ENCODE assay signal across 9 cellular contexts in the genomic region with DNA sequence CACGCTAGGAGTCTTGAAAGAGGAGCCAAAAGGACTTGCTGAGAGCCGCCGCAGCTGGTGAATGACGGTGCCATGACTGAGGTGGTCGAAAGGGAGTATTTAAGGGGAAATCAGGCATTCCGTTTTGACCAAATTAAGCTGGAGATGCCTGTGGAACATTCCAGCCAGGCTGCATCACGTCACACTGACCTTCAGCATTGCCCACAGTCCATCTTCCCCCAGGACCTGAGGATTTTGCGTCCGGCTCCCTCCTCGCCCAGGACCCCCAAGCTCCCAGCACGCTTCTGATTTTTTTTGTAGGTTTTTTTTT. TPM values are rescaled to one million over a fixed set of nuclear protein-coding genes. Genes with fewer than 3 reads are reported as not detected.
DNase-seq lines count a peak whose midpoint lies in the region; ATAC-seq and TF ChIP-seq lines count a peak whose summit lies in the region.
"Had no signal": no experiment of that assay in that cellular context is flagged by ENCODE, and none has a peak within 500 bp of the region (broad histone marks: within the 10 kb centered on the region; RNA-seq: fewer than 3 reads in every experiment).

No MANE protein-coding gene starts in this region.

- H3K4me1 ChIP-seq in lower lobe of right lung (peaks cover 18% of the 10 kb centered on the region), thymus (ENCODE audit: control insufficient read depth, insufficient read depth, low read length) (peaks cover 11% of the 10 kb centered on the region)

- H3K4me1 Mint-ChIP-seq in activated CD8-positive, alpha-beta memory T cell treated with anti-CD3 and anti-CD28 coated beads, Interleukin-2, amount 10 ng/mL, durations not matched to agents 7 days and 5 days: peaks cover 15% of the 10 kb centered on the region

- no peaks in the 10 kb centered on the region for H3K9me3 Mint-ChIP-seq in activated CD8-positive, alpha-beta memory T cell treated with anti-CD3 and anti-CD28 coated beads, Interleukin-2, amount 10 ng/mL, durations not matched to agents 7 days and 5 days (ENCODE audit: low read depth)

- peak overlapping the region; percentile 61 for H3K4me3 ChIP-seq in lower lobe of right lung
- peak overlapping the region; percentile 58 for H3K4me3 ChIP-seq in thymus (ENCODE audit: low read length)

- H3K4me3 Mint-ChIP-seq in activated CD8-positive, alpha-beta memory T cell treated with anti-CD3 and anti-CD28 coated beads, Interleukin-2, amount 10 ng/mL, durations not matched to agents 7 days and 5 days: peak overlapping the region; percentile 64

- intact Hi-C loops in lower lobe of right lung (cut with DNase I): no loop called here

- CTCF ChIA-PET in activated CD8-positive, alpha-beta memory T cell treated with anti-CD3 and anti-CD28 coated beads, Interleukin-2, amount 10 ng/mL, durations not matched to agents 7 days and 5 days (lab: Charles Lee): interaction anchor here (0.7 to 4.4 kb wide), 5 partner anchors 9 to 103 kb away, joined by 3 to 36 read pairs (median 4); partner anchors contain the start of gene KDELR1

- TF ChIP-seq CTCF in lower lobe of right lung (IDR thresholded peaks at IDR 0.05): no peak

- H3K27me3 Mint-ChIP-seq in activated CD8-positive, alpha-beta memory T cell treated with anti-CD3 and anti-CD28 coated beads, Interleukin-2, amount 10 ng/mL, durations not matched to agents 7 days and 5 days: no peaks in the 10 kb centered on the region

- H3K36me3 ChIP-seq in lower lobe of right lung: peaks cover 32% of the 10 kb centered on the region
- H3K36me3 ChIP-seq in thymus (ENCODE audit: control insufficient read depth, insufficient read depth): peaks cover 36% of the 10 kb centered on the region

- H3K27me3 ChIP-seq in lower lobe of right lung (ENCODE audit: low read depth) (no peaks in the 10 kb centered on the region), thymus (ENCODE audit: control insufficient read depth, insufficient read depth) (no peaks in the 10 kb centered on the region)

- H3K9me3 ChIP-seq in lower lobe of right lung (no peaks in the 10 kb centered on the region), thymus (ENCODE audit: control insufficient read depth) (no peaks in the 10 kb centered on the region)

- no peak for ATAC-seq in activated CD8-positive, alpha-beta memory T cell treated with anti-CD3 and anti-CD28 coated beads, Interleukin-2, amount 10 ng/mL, durations not matched to agents 7 days and 5 days
- ATAC-seq in lower lobe of right lung (no peak), GM21786 (IDR thresholded peaks at IDR 0.05; ENCODE audit: unreplicated experiment) (no peak)

- 53% methylated on average over 11 of the region's 11 CpGs for WGBS in thymus

- DNase-seq in activated CD8-positive, alpha-beta memory T cell treated with anti-CD3 and anti-CD28 coated beads, Interleukin-2, amount 10 ng/mL, durations not matched to agents 7 days and 5 days: no peak
- no peak for DNase-seq in activated CD8-positive, alpha-beta memory T cell treated with anti-CD3 and anti-CD28 coated beads, Interleukin-2, amount 50 U/mL, for 48 hours
- peak; percentile 71 for DNase-seq in astrocyte of the hippocampus (ENCODE audit: low read depth, low spot score)
- DNase-seq in lower lobe of right lung: no peak
- no peak for DNase-seq in GDM1 (lab: John Stamatoyannopoulos, UW)
- DNase-seq in glomerular visceral epithelial cell (ENCODE audit: extremely low spot score): no peak
- DNase-seq: AML-193 had no signal

- H3K27ac ChIP-seq in lower lobe of right lung (peak overlapping the region; percentile 81), thymus (ENCODE audit: low read depth) (peak overlapping the region; percentile 71)

- H3K36me3 Mint-ChIP-seq in activated CD8-positive, alpha-beta memory T cell treated with anti-CD3 and anti-CD28 coated beads, Interleukin-2, amount 10 ng/mL, durations not matched to agents 7 days and 5 days: no peaks in the 10 kb centered on the region

- peak overlapping the region; percentile 78 for H3K27ac Mint-ChIP-seq in activated CD8-positive, alpha-beta memory T cell treated with anti-CD3 and anti-CD28 coated beads, Interleukin-2, amount 10 ng/mL, durations not matched to agents 7 days and 5 days

RNA-seq across cellular contexts. Expression of gene CYTH2, which starts 12.0 kb away (rescaled TPM):
- 10 to 100 TPM; 42.5 to 47.8 TPM for total RNA-seq in activated CD8-positive, alpha-beta memory T cell treated with anti-CD3 and anti-CD28 coated beads, Interleukin-2, amount 10 ng/mL, durations not matched to agents 7 days and 5 days
- total RNA-seq in lower lobe of right lung: 75.2 TPM
- 42.4 TPM for polyA plus RNA-seq in thymus

RNA-seq across cellular contexts. Expression of gene KCNJ14, which starts 25.8 kb away (rescaled TPM):
- total RNA-seq in activated CD8-positive, alpha-beta memory T cell treated with anti-CD3 and anti-CD28 coated beads, Interleukin-2, amount 10 ng/mL, durations not matched to agents 7 days and 5 days: 1 to 10 TPM in 1 of 2 experiments, under 1 TPM in 1; 0.85 to 1.5 TPM
- total RNA-seq in lower lobe of right lung: 0.71 TPM
- 0.78 TPM for polyA plus RNA-seq in thymus

RNA-seq across cellular contexts. Expression of gene LMTK3, which starts 30.5 kb away (rescaled TPM):
- 1 to 10 TPM; 3.5 to 5.3 TPM for total RNA-seq in activated CD8-positive, alpha-beta memory T cell treated with anti-CD3 and anti-CD28 coated beads, Interleukin-2, amount 10 ng/mL, durations not matched to agents 7 days and 5 days
- total RNA-seq in lower lobe of right lung: 7.1 TPM
- polyA plus RNA-seq in thymus: 1.5 TPM

RNA-seq across cellular contexts. Expression of gene GRWD1, which starts 35.4 kb away (rescaled TPM):
- total RNA-seq in activated CD8-positive, alpha-beta memory T cell treated with anti-CD3 and anti-CD28 coated beads, Interleukin-2, amount 10 ng/mL, durations not matched to agents 7 days and 5 days: 10 to 100 TPM; 37.9 to 58.7 TPM
- total RNA-seq in lower lobe of right lung: 25.8 TPM
- 8.4 TPM for polyA plus RNA-seq in thymus
